ENCODE assay signal across 9 cellular contexts in genomic region chr11:76672431-76673163, GRCh38. TPM values are rescaled to one million over a fixed set of nuclear protein-coding genes. Genes with fewer than 3 reads are reported as not detected.
A peak's percentile ranks its signal among the peaks of the same experiment; 100 is the strongest.
DNase-seq lines count a peak whose midpoint lies in the region; ATAC-seq, FAIRE-seq and TF ChIP-seq lines count a peak whose summit lies in the region.
"Had no signal": no experiment of that assay in that cellular context is flagged by ENCODE, and none has a peak within 500 bp of the region (broad histone marks: within the 10 kb centered on the region; RNA-seq: fewer than 3 reads in every experiment).

No MANE protein-coding gene starts in this region.

- H3K27ac ChIP-seq in KMS-11 = 0 out of 2 replicates have a peak overlapping the region, but pooled peaks have one; percentile 27

- peak; percentile 22; the same call in 1 of the 2 replicates for TF ChIP-seq POLR2A in GM12892 (IDR thresholded peaks at IDR 0.05; ENCODE audit: low read depth, low read length)

- H3K4me3 Mint-ChIP-seq in stimulated activated effector memory CD8-positive, alpha-beta T cell treated with anti-CD3 and anti-CD28 coated beads, Interleukin-12 subunit alpha, Interleukin-12 subunit beta, amount 100 ng/mL, for 72 hours = peak overlapping the region; percentile 58
- H3K4me3 Mint-ChIP-seq in MCF 10A (ENCODE audit: unreplicated experiment) = no peak overlapping the region

- no TSS peak for BruUV-seq in MCF 10A (replicated peaks; lab: Mats Ljungman, UMichigan)

- peaks cover 44% of the 10 kb centered on the region for H3K4me1 Mint-ChIP-seq in stimulated activated effector memory CD8-positive, alpha-beta T cell treated with anti-CD3 and anti-CD28 coated beads, Interleukin-12 subunit alpha, Interleukin-12 subunit beta, amount 100 ng/mL, for 72 hours
- H3K4me1 Mint-ChIP-seq in MCF 10A (ENCODE audit: insufficient read depth, unreplicated experiment) = no peaks in the 10 kb centered on the region

- peaks cover 16% of the 10 kb centered on the region for H3K4me1 ChIP-seq in KMS-11 (ENCODE audit: low read depth, poor library complexity, severe bottlenecking)

- no peaks in the 10 kb centered on the region for H3K79me2 ChIP-seq in KMS-11 (ENCODE audit: insufficient read depth, low read depth)

- H3K36me3 ChIP-seq in KMS-11 (ENCODE audit: insufficient read depth) = no peaks in the 10 kb centered on the region

- peak overlapping the region; percentile 75 for H3K27ac Mint-ChIP-seq in stimulated activated effector memory CD8-positive, alpha-beta T cell treated with anti-CD3 and anti-CD28 coated beads, Interleukin-12 subunit alpha, Interleukin-12 subunit beta, amount 100 ng/mL, for 72 hours
- H3K27ac Mint-ChIP-seq in MCF 10A (ENCODE audit: low read depth, unreplicated experiment) = no peak overlapping the region

- POLR2A ChIA-PET in MCF 10A (lab: Yijun Ruan, JAX) = interaction anchor here (0.7 kb wide), 1 partner anchor 9 kb away, joined by 3 read pairs; no protein-coding TSS in a partner anchor

- H3K27me3 Mint-ChIP-seq in MCF 10A (ENCODE audit: insufficient read depth, unreplicated experiment) = peaks cover 13% of the 10 kb centered on the region

- ATAC-seq in GM21528 (IDR thresholded peaks at IDR 0.05; ENCODE audit: low FRiP score, unreplicated experiment) = peak; percentile 48
- peak; percentile 70 for ATAC-seq in stimulated activated effector memory CD8-positive, alpha-beta T cell treated with anti-CD3 and anti-CD28 coated beads, Interleukin-12 subunit alpha, Interleukin-12 subunit beta, amount 100 ng/mL, for 72 hours

- intact Hi-C loops in MCF 10A (cut with micrococcal nuclease) = no loop called here

- no peaks in the 10 kb centered on the region; the same call in 1 of the 2 replicates for H3K27me3 ChIP-seq in KMS-11 (ENCODE audit: insufficient read depth, low read depth)

- no peaks in the 10 kb centered on the region for H3K36me3 Mint-ChIP-seq in stimulated activated effector memory CD8-positive, alpha-beta T cell treated with anti-CD3 and anti-CD28 coated beads, Interleukin-12 subunit alpha, Interleukin-12 subunit beta, amount 100 ng/mL, for 72 hours
- no peaks in the 10 kb centered on the region for H3K36me3 Mint-ChIP-seq in MCF 10A (ENCODE audit: insufficient read depth, unreplicated experiment)

- peak; percentile 99 for FAIRE-seq in GM12892 (lab: Jason Lieb, UNC)
- FAIRE-seq: colon had no signal

- peak overlapping the region; percentile 20; the same call in 1 of the 2 replicates for H3K9ac ChIP-seq in KMS-11

- H4K20me1 ChIP-seq in KMS-11 (ENCODE audit: insufficient read depth) = no peaks in the 10 kb centered on the region

- peak overlapping the region; percentile 70 for H2AFZ ChIP-seq in KMS-11 (ENCODE audit: low read depth)

- H3K4me2 ChIP-seq in KMS-11 = peak overlapping the region; percentile 62

- H3K9me3 Mint-ChIP-seq in stimulated activated effector memory CD8-positive, alpha-beta T cell treated with anti-CD3 and anti-CD28 coated beads, Interleukin-12 subunit alpha, Interleukin-12 subunit beta, amount 100 ng/mL, for 72 hours = no peaks in the 10 kb centered on the region
- no peaks in the 10 kb centered on the region for H3K9me3 Mint-ChIP-seq in MCF 10A (ENCODE audit: unreplicated experiment)

- no peak for TF ChIP-seq CTCF in KMS-11 (conservative IDR thresholded peaks at IDR 0.05; ENCODE audit: low read depth, low read length)
- TF ChIP-seq CTCF in MCF 10A (IDR thresholded peaks at IDR 0.05; ENCODE audit: unreplicated experiment) = no peak

- CTCF ChIA-PET in MCF 10A (lab: Yijun Ruan, JAX) = interaction anchor here (0.6 to 0.7 kb wide), 4 partner anchors 10 to 1658 kb away, joined by 3 read pairs; no protein-coding TSS in a partner anchor

- no peak overlapping the region for H3K4me3 ChIP-seq in KMS-11 (IDR thresholded peaks at IDR 0.05; ENCODE audit: insufficient read depth, low read depth, low read length)

- peak; percentile 66 for DNase-seq in GM12892 (ENCODE audit: insufficient read length)
- peak; percentile 10 for DNase-seq in central memory CD4-positive, alpha-beta T cell
- DNase-seq in stimulated activated effector memory CD8-positive, alpha-beta T cell treated with anti-CD3 and anti-CD28 coated beads, Interleukin-12 subunit alpha, Interleukin-12 subunit beta, amount 100 ng/mL, for 72 hours (ENCODE audit: low spot score in 2 of 2) = peak; percentile 34 to 66
- no peak for DNase-seq in Ammon's horn (ENCODE audit: low spot score)
- DNase-seq in NCI-H2029 treated with DMSO at 0.1 percent for 48 hours (lab: John Stamatoyannopoulos, UW) = no peak
- no peak for DNase-seq in MCF 10A (ENCODE audit: unreplicated experiment)

RNA-seq across cellular contexts. Expression of gene LRRC32, which starts 2.0 kb away (rescaled TPM):
- 5.1 TPM for polyA plus RNA-seq in GM12892 (2012; ENCODE audit: missing spikeins)
- total RNA-seq in MCF 10A (2022) = not detected in 2 replicates

Comparison
In these comparisons a context has a peak if more than half of its experiments do, and no peak if none do; other contexts are left out.
1. DNase-seq: peak in GM12892 (single experiment), central memory CD4-positive, alpha-beta T cell (single experiment) and stimulated activated effector memory CD8-positive, alpha-beta T cell treated with anti-CD3 and anti-CD28 coated beads, Interleukin-12 subunit alpha, Interleukin-12 subunit beta, amount 100 ng/mL, for 72 hours (2 of 2); none in Ammon's horn (single experiment), NCI-H2029 treated with DMSO at 0.1 percent for 48 hours (single experiment) and MCF 10A (single experiment).